9 cellular contexts compared by ENCODE assay signal in genomic region chr4:170071196-170071595, GRCh38. TPM values are rescaled to one million over a fixed set of nuclear protein-coding genes. Genes with fewer than 3 reads are reported as not detected.
"Had no signal": no experiment of that assay in that cellular context is flagged by ENCODE, and none has a peak within 500 bp of the region (broad histone marks: within the 10 kb centered on the region; RNA-seq: fewer than 3 reads in every experiment).

No MANE protein-coding gene starts in this region.

- H3K27ac ChIP-seq: GM23248, HL-60 had no signal

- DNase-seq: GM23248, GOT3, H7, HFFc6 had no signal

- H3K4me3 ChIP-seq: GM23248, HAP-1 had no signal

- H3K9me3 Mint-ChIP-seq: HFFc6, IgD-negative memory B cell had no signal

- H3K4me3 Mint-ChIP-seq: HFFc6, IgD-negative memory B cell had no signal

- H2AFZ ChIP-seq: GM23248 had no signal

- ATAC-seq: HCT116, HepG2 had no signal

- H3K9me3 ChIP-seq: HAP-1 had no signal

- H3K36me3 Mint-ChIP-seq: IgD-negative memory B cell had no signal

- H3K27ac Mint-ChIP-seq: HFFc6, IgD-negative memory B cell had no signal

- H3K9ac ChIP-seq: GM23248 had no signal

- H3K4me1 Mint-ChIP-seq: IgD-negative memory B cell had no signal

RNA-seq across cellular contexts. Expression of gene AADAT, which starts 18.6 kb away (rescaled TPM):
- polyA plus RNA-seq: IgD-negative memory B cell had no signal
